In genomic region chr14:39267592-39268112, GRCh38 we compare ENCODE assay signal across 8 cellular contexts. TPM values are rescaled to one million over a fixed set of nuclear protein-coding genes. Genes with fewer than 3 reads are reported as not detected.
DNase-seq lines count a peak whose midpoint lies in the region; FAIRE-seq and TF ChIP-seq lines count a peak whose summit lies in the region.

No MANE protein-coding gene starts in this region.

- H3K27ac ChIP-seq in GM23248, result peak overlapping the region; percentile 95
- H3K27ac ChIP-seq in astrocyte (ENCODE audit: low read depth, low read length), result peak overlapping the region; percentile 96

- in situ Hi-C loops in GM23248 (cut with MboI), result no loop called here

- WGBS in GM23248 (ENCODE audit: low coverage in 1 of 2, low lambda C conversion rate in 2 of 2, missing lambda C conversion rate in 2 of 2), 2 experiments, result 0 to 1% methylated on average over 17 to 18 of the region's 18 CpGs

- H3F3A ChIP-seq in GM23248 (ENCODE audit: insufficient read depth), result peaks cover 12% of the 10 kb centered on the region

- H3K9me2 ChIP-seq in GM23248 (ENCODE audit: insufficient read depth), result no peaks in the 10 kb centered on the region

- TF ChIP-seq CTCF in GM12864 (IDR thresholded peaks at IDR 0.05; ENCODE audit: low read depth, low read length, missing control alignments), result no peak
- no peak for TF ChIP-seq CTCF in astrocyte (IDR thresholded peaks at IDR 0.05; ENCODE audit: insufficient read depth, low read depth, low read length)

- H3K27me3 ChIP-seq in GM23248 (replicated peaks; ENCODE audit: insufficient read depth) (no peaks in the 10 kb centered on the region), astrocyte (ENCODE audit: insufficient read depth, low read length) (no peaks in the 10 kb centered on the region)

- H3K27me3 Mint-ChIP-seq in astrocyte (ENCODE audit: low read depth, unreplicated experiment), result no peaks in the 10 kb centered on the region

- peak overlapping the region; percentile 98 for H3K4me3 Mint-ChIP-seq in astrocyte (ENCODE audit: unreplicated experiment)

- peak overlapping the region; percentile 96 for H3K27ac Mint-ChIP-seq in astrocyte (ENCODE audit: unreplicated experiment)

- FAIRE-seq in astrocyte (lab: Jason Lieb, UNC), result no peak

- H3K4me1 ChIP-seq in GM23248 (ENCODE audit: insufficient read depth), result peaks cover 26% of the 10 kb centered on the region
- H3K4me1 ChIP-seq in astrocyte (ENCODE audit: insufficient read depth, low read length), result peaks cover 7% of the 10 kb centered on the region

- H3K4me2 ChIP-seq in GM23248 (ENCODE audit: unreplicated experiment) (peak overlapping the region; percentile 92), astrocyte (ENCODE audit: low read length) (peak overlapping the region; percentile 95)

- DNase-seq in GM12864 (ENCODE audit: low read depth), result no peak
- DNase-seq in GM23248, result no peak
- peak; percentile 17 for DNase-seq in NCI-H146 treated with DMSO at 0.1 percent for 48 hours (lab: John Stamatoyannopoulos, UW; ENCODE audit: unreplicated experiment)
- DNase-seq in astrocyte (ENCODE audit: low read depth), result no peak
- DNase-seq in inferior parietal cortex (ENCODE audit: extremely low spot score), result peak; percentile 44
- DNase-seq in stromal cell of bone marrow (ENCODE audit: low read depth), result peak; percentile 6
- no peak for DNase-seq in activated CD8-positive, alpha-beta memory T cell treated with anti-CD3 and anti-CD28 coated beads, Interleukin-2, amount 50 U/mL, for 48 hours
- DNase-seq in stimulated activated CD4-positive, alpha-beta T cell treated with anti-CD3 and anti-CD28 coated beads, Interleukin-1b, Interleukin-23, amount 100 ng/mL, for 48 hours, result no peak

- H3K4me3 ChIP-seq in GM12864 (ENCODE audit: low read depth, low read length), result peak overlapping the region; percentile 76
- peak overlapping the region; percentile 82 for H3K4me3 ChIP-seq in GM23248
- peak overlapping the region; percentile 83 for H3K4me3 ChIP-seq in astrocyte (ENCODE audit: insufficient read depth, low read depth, low read length)

- H3K36me3 ChIP-seq in GM23248 (ENCODE audit: low read depth) (no peaks in the 10 kb centered on the region), astrocyte (ENCODE audit: insufficient read depth, low read length) (no peaks in the 10 kb centered on the region)

- H2AFZ ChIP-seq in GM23248 (peak overlapping the region; percentile 91), astrocyte (ENCODE audit: low read depth, low read length) (peak overlapping the region; percentile 94)

- H3K9me3 ChIP-seq in GM23248 (ENCODE audit: low read depth), result no peaks in the 10 kb centered on the region
- H3K9me3 ChIP-seq in astrocyte (ENCODE audit: insufficient read depth, low read depth, low read length), result no peaks in the 10 kb centered on the region

- H3K4me1 Mint-ChIP-seq in astrocyte (ENCODE audit: low read depth, unreplicated experiment), result peaks cover 8% of the 10 kb centered on the region

- H3K79me2 ChIP-seq in GM23248 (ENCODE audit: insufficient read depth), result peaks cover 58% of the 10 kb centered on the region
- peaks cover 57% of the 10 kb centered on the region for H3K79me2 ChIP-seq in astrocyte (ENCODE audit: insufficient read depth, low read length)

- H4K20me1 ChIP-seq in GM23248 (ENCODE audit: insufficient read depth) (no peaks in the 10 kb centered on the region), astrocyte (ENCODE audit: insufficient read depth, low read length) (peaks cover 34% of the 10 kb centered on the region)

- peak overlapping the region; percentile 96 for H3K9ac ChIP-seq in GM23248
- peak overlapping the region; percentile 95 for H3K9ac ChIP-seq in astrocyte (ENCODE audit: low read length)

- no peaks in the 10 kb centered on the region for H3K36me3 Mint-ChIP-seq in astrocyte (ENCODE audit: low read depth, unreplicated experiment)

- peaks cover under 1% of the 10 kb centered on the region for H3K9me3 Mint-ChIP-seq in astrocyte (ENCODE audit: unreplicated experiment)

RNA-seq across cellular contexts. Expression of gene MIA2, which starts 33.9 kb away (rescaled TPM):
- total RNA-seq in GM23248 (2014; rRNA removed; shearing (Covaris generic)), result 12.3 and 16.2 TPM in 2 replicates
- 21.4 and 21.5 TPM in 2 replicates for polyA plus RNA-seq in GM23248 (2016; fragmentation: Nextera tagmentation; extraction: Ambion mirVana)
- total RNA-seq in astrocyte, result 18.2 and 20.7 TPM in 2 replicates

Comparison
In these comparisons a context has a peak if more than half of its experiments do, and no peak if none do; other contexts are left out.
1. DNase-seq: peak in NCI-H146 treated with DMSO at 0.1 percent for 48 hours (single experiment), inferior parietal cortex (single experiment) and stromal cell of bone marrow (single experiment); none in GM12864 (single experiment), GM23248 (single experiment), astrocyte (single experiment), activated CD8-positive, alpha-beta memory T cell treated with anti-CD3 and anti-CD28 coated beads, Interleukin-2, amount 50 U/mL, for 48 hours (single experiment) and stimulated activated CD4-positive, alpha-beta T cell treated with anti-CD3 and anti-CD28 coated beads, Interleukin-1b, Interleukin-23, amount 100 ng/mL, for 48 hours (single experiment).
2. Peak in every context shown above with its lines, with median percentiles within 50 percentile points of each other: H3K4me3 ChIP-seq.